Comparison of ENCODE assay signal across 1 cellular context in the genomic region with DNA sequence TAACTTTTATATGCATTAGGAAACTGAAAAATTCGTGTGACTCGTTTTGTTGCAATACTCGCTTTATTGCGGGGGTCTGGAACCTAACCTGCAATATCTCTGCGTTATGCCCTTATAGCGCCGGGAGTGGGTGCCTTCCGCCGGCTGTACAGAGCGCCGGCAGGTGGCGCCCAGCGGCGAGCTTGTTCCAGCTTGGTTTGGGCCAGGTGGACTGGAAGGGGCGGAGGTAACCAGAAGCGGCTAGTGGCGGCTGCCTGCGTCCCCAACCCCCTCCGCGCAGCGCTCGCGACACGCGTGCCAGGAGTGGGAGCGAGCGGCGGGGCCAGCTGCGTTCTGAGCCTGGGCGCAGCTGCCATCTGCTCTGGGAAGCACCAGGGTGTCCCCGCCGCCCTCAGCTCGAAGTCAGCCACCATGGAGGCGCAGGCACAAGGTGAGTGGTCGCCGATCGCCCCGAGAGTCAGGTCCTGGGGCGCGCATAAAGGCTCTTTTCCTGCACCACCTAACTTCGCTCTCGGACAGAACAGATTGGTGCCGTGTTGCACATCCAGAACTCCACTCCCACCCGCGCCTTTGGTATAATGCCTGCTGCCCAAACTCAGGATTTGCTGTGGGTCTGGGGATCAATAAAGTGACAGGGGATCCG.
A peak's percentile ranks its signal among the peaks of the same experiment; 100 is the strongest.
TF ChIP-seq lines count a peak whose summit lies in the region.

A gene with protein sequence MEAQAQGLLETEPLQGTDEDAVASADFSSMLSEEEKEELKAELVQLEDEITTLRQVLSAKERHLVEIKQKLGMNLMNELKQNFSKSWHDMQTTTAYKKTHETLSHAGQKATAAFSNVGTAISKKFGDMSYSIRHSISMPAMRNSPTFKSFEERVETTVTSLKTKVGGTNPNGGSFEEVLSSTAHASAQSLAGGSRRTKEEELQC (plus strand): TSS at position 233 of the 643 bp plus-strand sequence. CDS start 179 bp downstream, at position 412.

TF ChIP-seq in H1, 55 proteins besides CTCF, POLR2A, EP300 and RAD21:
- no peak for TF ChIP-seq SP2 (IDR thresholded peaks at IDR 0.05; ENCODE audit: low read length)
- no peak for TF ChIP-seq ZNF274 (IDR thresholded peaks at IDR 0.05; ENCODE audit: borderline replicate concordance, extremely low read depth, low read length)
- no peak for TF ChIP-seq CHD2 (IDR thresholded peaks at IDR 0.05; ENCODE audit: low read length)
- peak; percentile 96 for TF ChIP-seq KDM4A (IDR thresholded peaks at IDR 0.05; ENCODE audit: low read depth, low read length, severe bottlenecking)
- TF ChIP-seq SIRT6 (IDR thresholded peaks at IDR 0.05; ENCODE audit: low read length): no peak
- TF ChIP-seq CBX5 (IDR thresholded peaks at IDR 0.05; ENCODE audit: low read depth, low read length): no peak
- TF ChIP-seq TAF1 (IDR thresholded peaks at IDR 0.05; ENCODE audit: low read depth, low read length): peak; percentile 37; the same call in 1 of the 2 replicates
- TF ChIP-seq, protein P1, sequence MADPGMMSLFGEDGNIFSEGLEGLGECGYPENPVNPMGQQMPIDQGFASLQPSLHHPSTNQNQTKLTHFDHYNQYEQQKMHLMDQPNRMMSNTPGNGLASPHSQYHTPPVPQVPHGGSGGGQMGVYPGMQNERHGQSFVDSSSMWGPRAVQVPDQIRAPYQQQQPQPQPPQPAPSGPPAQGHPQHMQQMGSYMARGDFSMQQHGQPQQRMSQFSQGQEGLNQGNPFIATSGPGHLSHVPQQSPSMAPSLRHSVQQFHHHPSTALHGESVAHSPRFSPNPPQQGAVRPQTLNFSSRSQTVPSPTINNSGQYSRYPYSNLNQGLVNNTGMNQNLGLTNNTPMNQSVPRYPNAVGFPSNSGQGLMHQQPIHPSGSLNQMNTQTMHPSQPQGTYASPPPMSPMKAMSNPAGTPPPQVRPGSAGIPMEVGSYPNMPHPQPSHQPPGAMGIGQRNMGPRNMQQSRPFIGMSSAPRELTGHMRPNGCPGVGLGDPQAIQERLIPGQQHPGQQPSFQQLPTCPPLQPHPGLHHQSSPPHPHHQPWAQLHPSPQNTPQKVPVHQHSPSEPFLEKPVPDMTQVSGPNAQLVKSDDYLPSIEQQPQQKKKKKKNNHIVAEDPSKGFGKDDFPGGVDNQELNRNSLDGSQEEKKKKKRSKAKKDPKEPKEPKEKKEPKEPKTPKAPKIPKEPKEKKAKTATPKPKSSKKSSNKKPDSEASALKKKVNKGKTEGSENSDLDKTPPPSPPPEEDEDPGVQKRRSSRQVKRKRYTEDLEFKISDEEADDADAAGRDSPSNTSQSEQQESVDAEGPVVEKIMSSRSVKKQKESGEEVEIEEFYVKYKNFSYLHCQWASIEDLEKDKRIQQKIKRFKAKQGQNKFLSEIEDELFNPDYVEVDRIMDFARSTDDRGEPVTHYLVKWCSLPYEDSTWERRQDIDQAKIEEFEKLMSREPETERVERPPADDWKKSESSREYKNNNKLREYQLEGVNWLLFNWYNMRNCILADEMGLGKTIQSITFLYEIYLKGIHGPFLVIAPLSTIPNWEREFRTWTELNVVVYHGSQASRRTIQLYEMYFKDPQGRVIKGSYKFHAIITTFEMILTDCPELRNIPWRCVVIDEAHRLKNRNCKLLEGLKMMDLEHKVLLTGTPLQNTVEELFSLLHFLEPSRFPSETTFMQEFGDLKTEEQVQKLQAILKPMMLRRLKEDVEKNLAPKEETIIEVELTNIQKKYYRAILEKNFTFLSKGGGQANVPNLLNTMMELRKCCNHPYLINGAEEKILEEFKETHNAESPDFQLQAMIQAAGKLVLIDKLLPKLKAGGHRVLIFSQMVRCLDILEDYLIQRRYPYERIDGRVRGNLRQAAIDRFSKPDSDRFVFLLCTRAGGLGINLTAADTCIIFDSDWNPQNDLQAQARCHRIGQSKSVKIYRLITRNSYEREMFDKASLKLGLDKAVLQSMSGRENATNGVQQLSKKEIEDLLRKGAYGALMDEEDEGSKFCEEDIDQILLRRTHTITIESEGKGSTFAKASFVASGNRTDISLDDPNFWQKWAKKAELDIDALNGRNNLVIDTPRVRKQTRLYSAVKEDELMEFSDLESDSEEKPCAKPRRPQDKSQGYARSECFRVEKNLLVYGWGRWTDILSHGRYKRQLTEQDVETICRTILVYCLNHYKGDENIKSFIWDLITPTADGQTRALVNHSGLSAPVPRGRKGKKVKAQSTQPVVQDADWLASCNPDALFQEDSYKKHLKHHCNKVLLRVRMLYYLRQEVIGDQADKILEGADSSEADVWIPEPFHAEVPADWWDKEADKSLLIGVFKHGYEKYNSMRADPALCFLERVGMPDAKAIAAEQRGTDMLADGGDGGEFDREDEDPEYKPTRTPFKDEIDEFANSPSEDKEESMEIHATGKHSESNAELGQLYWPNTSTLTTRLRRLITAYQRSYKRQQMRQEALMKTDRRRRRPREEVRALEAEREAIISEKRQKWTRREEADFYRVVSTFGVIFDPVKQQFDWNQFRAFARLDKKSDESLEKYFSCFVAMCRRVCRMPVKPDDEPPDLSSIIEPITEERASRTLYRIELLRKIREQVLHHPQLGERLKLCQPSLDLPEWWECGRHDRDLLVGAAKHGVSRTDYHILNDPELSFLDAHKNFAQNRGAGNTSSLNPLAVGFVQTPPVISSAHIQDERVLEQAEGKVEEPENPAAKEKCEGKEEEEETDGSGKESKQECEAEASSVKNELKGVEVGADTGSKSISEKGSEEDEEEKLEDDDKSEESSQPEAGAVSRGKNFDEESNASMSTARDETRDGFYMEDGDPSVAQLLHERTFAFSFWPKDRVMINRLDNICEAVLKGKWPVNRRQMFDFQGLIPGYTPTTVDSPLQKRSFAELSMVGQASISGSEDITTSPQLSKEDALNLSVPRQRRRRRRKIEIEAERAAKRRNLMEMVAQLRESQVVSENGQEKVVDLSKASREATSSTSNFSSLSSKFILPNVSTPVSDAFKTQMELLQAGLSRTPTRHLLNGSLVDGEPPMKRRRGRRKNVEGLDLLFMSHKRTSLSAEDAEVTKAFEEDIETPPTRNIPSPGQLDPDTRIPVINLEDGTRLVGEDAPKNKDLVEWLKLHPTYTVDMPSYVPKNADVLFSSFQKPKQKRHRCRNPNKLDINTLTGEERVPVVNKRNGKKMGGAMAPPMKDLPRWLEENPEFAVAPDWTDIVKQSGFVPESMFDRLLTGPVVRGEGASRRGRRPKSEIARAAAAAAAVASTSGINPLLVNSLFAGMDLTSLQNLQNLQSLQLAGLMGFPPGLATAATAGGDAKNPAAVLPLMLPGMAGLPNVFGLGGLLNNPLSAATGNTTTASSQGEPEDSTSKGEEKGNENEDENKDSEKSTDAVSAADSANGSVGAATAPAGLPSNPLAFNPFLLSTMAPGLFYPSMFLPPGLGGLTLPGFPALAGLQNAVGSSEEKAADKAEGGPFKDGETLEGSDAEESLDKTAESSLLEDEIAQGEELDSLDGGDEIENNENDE (IDR thresholded peaks at IDR 0.05; ENCODE audit: insufficient replicate concordance, low read length): peak; percentile 3
- no peak for TF ChIP-seq FOSL1 (IDR thresholded peaks at IDR 0.05; ENCODE audit: insufficient read depth, low read depth, low read length)
- no peak for TF ChIP-seq JUND (IDR thresholded peaks at IDR 0.05; ENCODE audit: low read length)
- TF ChIP-seq ASH2L (IDR thresholded peaks at IDR 0.05; ENCODE audit: low read length): peak; percentile 76
- peak; percentile 95 for TF ChIP-seq KDM1A (IDR thresholded peaks at IDR 0.05; ENCODE audit: borderline replicate concordance, low read length)
- no peak for TF ChIP-seq CREB1 (IDR thresholded peaks at IDR 0.05)
- no peak for TF ChIP-seq SIN3A (conservative IDR thresholded peaks at IDR 0.05 in 1 of 2, IDR thresholded peaks at IDR 0.05 in 1 of 2; ENCODE audit: low read depth in 1 of 2, low read length in 2 of 2)
- no peak for TF ChIP-seq NRF1 (IDR thresholded peaks at IDR 0.05; ENCODE audit: low read depth, low read length)
- no peak for TF ChIP-seq RXRA (IDR thresholded peaks at IDR 0.05; ENCODE audit: insufficient read depth, low read depth, low read length)
- 0 out of 2 replicates have a peak, but pooled peaks have one; percentile 58 for TF ChIP-seq PHF8 (conservative IDR thresholded peaks at IDR 0.05; ENCODE audit: low read depth, low read length)
- TF ChIP-seq, protein P2, sequence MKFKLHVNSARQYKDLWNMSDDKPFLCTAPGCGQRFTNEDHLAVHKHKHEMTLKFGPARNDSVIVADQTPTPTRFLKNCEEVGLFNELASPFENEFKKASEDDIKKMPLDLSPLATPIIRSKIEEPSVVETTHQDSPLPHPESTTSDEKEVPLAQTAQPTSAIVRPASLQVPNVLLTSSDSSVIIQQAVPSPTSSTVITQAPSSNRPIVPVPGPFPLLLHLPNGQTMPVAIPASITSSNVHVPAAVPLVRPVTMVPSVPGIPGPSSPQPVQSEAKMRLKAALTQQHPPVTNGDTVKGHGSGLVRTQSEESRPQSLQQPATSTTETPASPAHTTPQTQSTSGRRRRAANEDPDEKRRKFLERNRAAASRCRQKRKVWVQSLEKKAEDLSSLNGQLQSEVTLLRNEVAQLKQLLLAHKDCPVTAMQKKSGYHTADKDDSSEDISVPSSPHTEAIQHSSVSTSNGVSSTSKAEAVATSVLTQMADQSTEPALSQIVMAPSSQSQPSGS (IDR thresholded peaks at IDR 0.05; ENCODE audit: low read length): no peak
- TF ChIP-seq HDAC2 (IDR thresholded peaks at IDR 0.05; ENCODE audit: borderline replicate concordance in 1 of 2, low read depth in 2 of 2, low read length in 2 of 2): peak; percentile 42 to 84; a peak in 3 of 4 replicates
- no peak for TF ChIP-seq CEBPB (IDR thresholded peaks at IDR 0.05; ENCODE audit: low read depth, low read length)
- TF ChIP-seq YY1 (IDR thresholded peaks at IDR 0.05; ENCODE audit: low read depth, low read length): 0 out of 2 replicates have a peak, but pooled peaks have one; percentile 36
- no peak for TF ChIP-seq KDM5A (IDR thresholded peaks at IDR 0.05; ENCODE audit: low read length)
- peak; percentile 45; the same call in 1 of the 2 replicates for TF ChIP-seq TEAD4 (IDR thresholded peaks at IDR 0.05; ENCODE audit: low read depth, low read length)
- 0 out of 2 replicates have a peak, but pooled peaks have one; percentile 71 for TF ChIP-seq TCF12 (IDR thresholded peaks at IDR 0.05; ENCODE audit: low read depth, low read length)
- TF ChIP-seq CTBP2 (IDR thresholded peaks at IDR 0.05; ENCODE audit: borderline replicate concordance, insufficient read depth, insufficient read length, low read length): no peak
- TF ChIP-seq BACH1 (IDR thresholded peaks at IDR 0.05; ENCODE audit: low read length): peak; percentile 53
- TF ChIP-seq SP1 (IDR thresholded peaks at IDR 0.05; ENCODE audit: low read depth, low read length): no peak
- TF ChIP-seq MAX (IDR thresholded peaks at IDR 0.05): peak; percentile 80; the same call in 1 of the 2 replicates
- TF ChIP-seq NANOG (IDR thresholded peaks at IDR 0.05; ENCODE audit: insufficient read depth, low read depth, low read length, poor library complexity, severe bottlenecking): no peak
TF ChIP-seq in H1: peak in this region for 12.
